ENCODE assay signal across 19 cellular contexts in genomic region chr3:189748046-189748445, GRCh38.
"Had no signal": no experiment of that assay in that cellular context is flagged by ENCODE, and none has a peak within 500 bp of the region (broad histone marks: within the 10 kb centered on the region; RNA-seq: fewer than 3 reads in every experiment).

No MANE protein-coding gene starts in this region.

- ATAC-seq: gastroesophageal sphincter, heart left ventricle, left lung had no signal

- H3K27ac Mint-ChIP-seq: activated naive CD4-positive, alpha-beta T cell treated with anti-CD3 and anti-CD28 coated beads, Interleukin-2, amount 50 U/mL, for 24 hours; nephron had no signal

- H3K27me3 ChIP-seq: ascending aorta, esophagus muscularis mucosa, gastroesophageal sphincter, heart left ventricle, left lung, tibial artery had no signal

- H3K27ac ChIP-seq: ascending aorta, coronary artery, esophagus muscularis mucosa, gastroesophageal sphincter, heart left ventricle, left lung, tibial artery, VCaP had no signal

- DNase-seq: activated CD4-positive, alpha-beta T cell treated with anti-CD3 and anti-CD28 coated beads for 1 hour; activated CD4-positive, alpha-beta T cell treated with anti-CD3 and anti-CD28 coated beads, Interleukin-2, amount 50 U/mL, for 4 hours; activated gamma-delta T cell; heart left ventricle; left lung; midbrain; nucleus accumbens; retina; stimulated activated CD8-positive, alpha-beta memory T cell treated with anti-CD3 and anti-CD28 coated beads, Interleukin-4, amount 100 ng/mL, for 48 hours; stimulated activated naive CD4-positive, alpha-beta T cell treated with Interleukin-2 at 50 U/mL for 16 hours; substantia nigra; tibial artery had no signal

- H3K4me3 Mint-ChIP-seq: activated naive CD4-positive, alpha-beta T cell treated with anti-CD3 and anti-CD28 coated beads, Interleukin-2, amount 50 U/mL, for 24 hours; nephron had no signal

- H3K9me3 Mint-ChIP-seq: activated naive CD4-positive, alpha-beta T cell treated with anti-CD3 and anti-CD28 coated beads, Interleukin-2, amount 50 U/mL, for 24 hours had no signal

- H3K27me3 Mint-ChIP-seq: activated naive CD4-positive, alpha-beta T cell treated with anti-CD3 and anti-CD28 coated beads, Interleukin-2, amount 50 U/mL, for 24 hours had no signal

- H3K4me1 Mint-ChIP-seq: activated naive CD4-positive, alpha-beta T cell treated with anti-CD3 and anti-CD28 coated beads, Interleukin-2, amount 50 U/mL, for 24 hours; nephron had no signal
